ENCODE assay signal across 27 cellular contexts in genomic region chr6:20486641-20487040, GRCh38.
"Had no signal": no experiment of that assay in that cellular context is flagged by ENCODE, and none has a peak within 500 bp of the region (broad histone marks: within the 10 kb centered on the region; RNA-seq: fewer than 3 reads in every experiment).

No MANE protein-coding gene starts in this region.

- H3K4me1 Mint-ChIP-seq: activated B cell treated with CpG ODN at 0.5 μM for 24 hours; activated CD4-positive, alpha-beta T cell treated with anti-CD3 and anti-CD28 coated beads, Interleukin-2, amount 10 ng/mL, durations not matched to agents 7 days and 5 days; activated naive CD8-positive, alpha-beta T cell treated with anti-CD3 and anti-CD28 coated beads, Interleukin-2, amount 10 ng/mL, durations not matched to agents 7 days and 5 days; central memory CD8-positive, alpha-beta T cell; T-helper 17 cell had no signal

- H3K27ac ChIP-seq: ascending aorta, brain microvascular endothelial cell, WERI-Rb-1 had no signal

- DNase-seq: activated B cell treated with CpG ODN at 0.5 μM for 24 hours; activated CD4-positive, alpha-beta T cell treated with anti-CD3 and anti-CD28 coated beads, Interleukin-2, amount 10 ng/mL, durations not matched to agents 7 days and 5 days; activated CD4-positive, alpha-beta T cell treated with anti-CD3 and anti-CD28 coated beads, Interleukin-2, amount 50 U/mL, for 4 hours; activated CD8-positive, alpha-beta memory T cell treated with anti-CD3 and anti-CD28 coated beads, Interleukin-2, amount 10 ng/mL, durations not matched to agents 7 days and 5 days; activated CD8-positive, alpha-beta memory T cell treated with anti-CD3 and anti-CD28 coated beads, Interleukin-2, amount 50 U/mL, for 4 hours; activated CD8-positive, alpha-beta T cell treated with anti-CD3 and anti-CD28 coated beads, Interleukin-2, amount 10 ng/mL, durations not matched to agents 7 days and 5 days; activated effector memory CD4-positive, alpha-beta T cell treated with Interleukin-2 at 50 U/mL for 16 hours; activated gamma-delta T cell treated with Interleukin-2 at 50 U/mL for 16 hours; activated naive CD4-positive, alpha-beta T cell treated with Interleukin-2 at 50 U/mL for 16 hours; activated naive CD8-positive, alpha-beta T cell treated with anti-CD3 and anti-CD28 coated beads, Interleukin-2, amount 10 ng/mL, durations not matched to agents 7 days and 5 days; activated T-cell treated with anti-CD3 and anti-CD28 coated beads, Interleukin-2, amount 50 U/mL, for 1 hour; activated T-cell treated with anti-CD3 and anti-CD28 coated beads, Interleukin-2, amount 50 U/mL, for 48 hours; brain microvascular endothelial cell; effector memory CD4-positive, alpha-beta T cell; endodermal cell; foreskin fibroblast; head of caudate nucleus; T-helper 1 cell; T-helper 17 cell; T1000; WERI-Rb-1 had no signal

- H3K4me3 Mint-ChIP-seq: activated B cell treated with CpG ODN at 0.5 μM for 24 hours; activated CD4-positive, alpha-beta T cell treated with anti-CD3 and anti-CD28 coated beads, Interleukin-2, amount 10 ng/mL, durations not matched to agents 7 days and 5 days; activated CD8-positive, alpha-beta memory T cell treated with anti-CD3 and anti-CD28 coated beads, Interleukin-2, amount 10 ng/mL, durations not matched to agents 7 days and 5 days; activated CD8-positive, alpha-beta T cell treated with anti-CD3 and anti-CD28 coated beads, Interleukin-2, amount 10 ng/mL, durations not matched to agents 7 days and 5 days; activated naive CD8-positive, alpha-beta T cell treated with anti-CD3 and anti-CD28 coated beads, Interleukin-2, amount 10 ng/mL, durations not matched to agents 7 days and 5 days; central memory CD8-positive, alpha-beta T cell; endodermal cell; T-helper 17 cell; T-helper 2 cell treated with Interferon-gamma antibody and Interleukin-4, amounts not matched to agents 5 μg/mL and 100 μg/mL, for 36 hours had no signal

- ATAC-seq: activated CD4-positive, CD25-positive, alpha-beta regulatory T cell treated with anti-CD3 and anti-CD28 coated beads, Interleukin-2, amount 50 U/mL, for 24 hours; activated CD8-positive, alpha-beta memory T cell treated with anti-CD3 and anti-CD28 coated beads, Interleukin-2, amount 10 ng/mL, durations not matched to agents 7 days and 5 days; activated CD8-positive, alpha-beta T cell treated with anti-CD3 and anti-CD28 coated beads, Interleukin-2, amount 10 ng/mL, durations not matched to agents 7 days and 5 days; esophagus mucosa; T-helper 17 cell had no signal

- H3K9me3 ChIP-seq: ascending aorta had no signal

- H3K4me1 ChIP-seq: ascending aorta had no signal

- H3K9me3 Mint-ChIP-seq: activated B cell treated with CpG ODN at 0.5 μM for 24 hours; activated CD4-positive, alpha-beta T cell treated with anti-CD3 and anti-CD28 coated beads, Interleukin-2, amount 10 ng/mL, durations not matched to agents 7 days and 5 days; activated naive CD4-positive, alpha-beta T cell treated with anti-CD3 and anti-CD28 coated beads, Interleukin-2, amount 50 U/mL, for 72 hours; activated naive CD8-positive, alpha-beta T cell treated with anti-CD3 and anti-CD28 coated beads, Interleukin-2, amount 10 ng/mL, durations not matched to agents 7 days and 5 days; central memory CD8-positive, alpha-beta T cell; endodermal cell; T-helper 2 cell treated with Interferon-gamma antibody and Interleukin-4, amounts not matched to agents 5 μg/mL and 100 μg/mL, for 36 hours had no signal

- H3K27ac Mint-ChIP-seq: activated B cell treated with CpG ODN at 0.5 μM for 24 hours; activated CD4-positive, alpha-beta T cell treated with anti-CD3 and anti-CD28 coated beads, Interleukin-2, amount 10 ng/mL, durations not matched to agents 7 days and 5 days; activated CD8-positive, alpha-beta memory T cell treated with anti-CD3 and anti-CD28 coated beads, Interleukin-2, amount 10 ng/mL, durations not matched to agents 7 days and 5 days; activated CD8-positive, alpha-beta T cell treated with anti-CD3 and anti-CD28 coated beads, Interleukin-2, amount 10 ng/mL, durations not matched to agents 7 days and 5 days; activated naive CD8-positive, alpha-beta T cell treated with anti-CD3 and anti-CD28 coated beads, Interleukin-2, amount 10 ng/mL, durations not matched to agents 7 days and 5 days; endodermal cell; T-helper 17 cell; T-helper 2 cell treated with Interferon-gamma antibody and Interleukin-4, amounts not matched to agents 5 μg/mL and 100 μg/mL, for 36 hours had no signal

- H3K4me3 ChIP-seq: ascending aorta had no signal

- H3K27me3 ChIP-seq: ascending aorta, brain microvascular endothelial cell had no signal

- H3K27me3 Mint-ChIP-seq: activated B cell treated with CpG ODN at 0.5 μM for 24 hours; activated CD4-positive, alpha-beta T cell treated with anti-CD3 and anti-CD28 coated beads, Interleukin-2, amount 10 ng/mL, durations not matched to agents 7 days and 5 days; activated CD8-positive, alpha-beta memory T cell treated with anti-CD3 and anti-CD28 coated beads, Interleukin-2, amount 10 ng/mL, durations not matched to agents 7 days and 5 days; activated naive CD8-positive, alpha-beta T cell treated with anti-CD3 and anti-CD28 coated beads, Interleukin-2, amount 10 ng/mL, durations not matched to agents 7 days and 5 days; central memory CD8-positive, alpha-beta T cell; T-helper 17 cell had no signal
